4 cellular contexts compared by ENCODE assay signal in genomic region chr6:118853408-118853807, GRCh38.
TF ChIP-seq lines count a peak whose summit lies in the region.

No MANE protein-coding gene starts in this region.

TF ChIP-seq in HepG2, 621 proteins besides CTCF, POLR2A, EP300 and RAD21:
- TF ChIP-seq BCL3 (CRISPR knock-in tag; IDR thresholded peaks at IDR 0.05) (no peak), BORCS8-MEF2B (CRISPR knock-in tag; IDR thresholded peaks at IDR 0.05) (no peak), ZNF121 (CRISPR knock-in tag; IDR thresholded peaks at IDR 0.05) (peak; percentile 63; the same call in 1 of the 2 replicates), ZNF552 (CRISPR knock-in tag; IDR thresholded peaks at IDR 0.05; ENCODE audit: borderline replicate concordance) (no peak)

TF ChIP-seq in HEK293, 187 proteins besides CTCF, POLR2A, EP300 and RAD21:
- 0 out of 2 replicates have a peak, but pooled peaks have one; percentile 34 for TF ChIP-seq ZNF121 (tag by site-specific recombination; IDR thresholded peaks at IDR 0.05)
- TF ChIP-seq ZNF133 (tag by site-specific recombination; IDR thresholded peaks at IDR 0.05) = no peak

TF ChIP-seq in WTC11, 78 proteins besides CTCF, POLR2A, EP300 and RAD21:
- TF ChIP-seq ZNF396 (CRISPR knock-in tag; IDR thresholded peaks at IDR 0.05; ENCODE audit: borderline replicate concordance) = no peak
- no peak for TF ChIP-seq ZNF532 (CRISPR knock-in tag; IDR thresholded peaks at IDR 0.05; ENCODE audit: borderline replicate concordance)
- no peak for TF ChIP-seq MYBL2 (CRISPR knock-in tag; IDR thresholded peaks at IDR 0.05)
- TF ChIP-seq ZNF121 (CRISPR knock-in tag; IDR thresholded peaks at IDR 0.05) = peak; percentile 33; the same call in 1 of the 2 replicates
- TF ChIP-seq ZNF232 (CRISPR knock-in tag; IDR thresholded peaks at IDR 0.05) = no peak
- TF ChIP-seq NFATC4 (CRISPR knock-in tag; IDR thresholded peaks at IDR 0.05) = no peak
- TF ChIP-seq SMAD3 (CRISPR knock-in tag; IDR thresholded peaks at IDR 0.05; ENCODE audit: borderline replicate concordance) = no peak
- TF ChIP-seq TP53 (CRISPR knock-in tag; IDR thresholded peaks at IDR 0.05) = no peak

TF ChIP-seq in K562, 482 proteins besides CTCF, POLR2A, EP300 and RAD21:
- TF ChIP-seq DMBX1 (CRISPR knock-in tag; IDR thresholded peaks at IDR 0.05; ENCODE audit: borderline replicate concordance) (no peak), NKRF (IDR thresholded peaks at IDR 0.05; ENCODE audit: borderline replicate concordance) (no peak), ZNF121 (CRISPR knock-in tag; conservative IDR thresholded peaks at IDR 0.05) (peak; percentile 53), RBM25 (IDR thresholded peaks at IDR 0.05; ENCODE audit: low read depth, low read length, severe bottlenecking) (peak; percentile 39)
